Comparison of ENCODE assay signal across 20 cellular contexts in genomic region chr11:130528301-130528651, GRCh38.
DNase-seq lines count a peak whose midpoint lies in the region; ATAC-seq and TF ChIP-seq lines count a peak whose summit lies in the region.
"Had no signal": no experiment of that assay in that cellular context is flagged by ENCODE, and none has a peak within 500 bp of the region (broad histone marks: within the 10 kb centered on the region; RNA-seq: fewer than 3 reads in every experiment).

No MANE protein-coding gene starts in this region.

- CTCF ChIA-PET in IMR-90 (lab: Yijun Ruan, JAX): no interaction called here

- no peak for TF ChIP-seq CTCF in IMR-90 (conservative IDR thresholded peaks at IDR 0.05; ENCODE audit: low read depth, low read length)
- no peak for TF ChIP-seq CTCF in right atrium auricular region (IDR thresholded peaks at IDR 0.05)

- H3K27ac ChIP-seq in IMR-90 (ENCODE audit: insufficient read depth, low read length) (no peak overlapping the region), right atrium auricular region (peak overlapping the region; percentile 43 to 72)
- H3K27ac ChIP-seq: HL-60, SK-N-MC, vagina had no signal

- peak overlapping the region; percentile 19 for H3K18ac ChIP-seq in IMR-90 (ENCODE audit: low read depth, low read length)

- H3K56ac ChIP-seq in IMR-90 (ENCODE audit: extremely low read depth, insufficient read depth, low read length): no peak overlapping the region

- H2AK9ac ChIP-seq in IMR-90 (replicated peaks; ENCODE audit: low read depth, low read length, poor library complexity): peak overlapping the region; percentile 60

- H3K36me3 ChIP-seq in IMR-90 (ENCODE audit: control insufficient read depth, insufficient read depth, low read length) (no peaks in the 10 kb centered on the region), right atrium auricular region (no peaks in the 10 kb centered on the region)
- H3K36me3 ChIP-seq: adrenal gland, vagina had no signal

- H4K20me1 ChIP-seq in IMR-90 (ENCODE audit: insufficient read depth, low read length): no peaks in the 10 kb centered on the region

- H3K4me3 ChIP-seq in IMR-90 (ENCODE audit: insufficient read depth, low read depth, low read length) (no peak overlapping the region), right atrium auricular region (no peak overlapping the region)
- H3K4me3 ChIP-seq: adrenal gland, mucosa of descending colon, SK-N-MC, vagina had no signal

- in situ Hi-C loops in IMR-90 (cut with MboI; ENCODE audit: low sequenced_read_pairs): no loop called here

- H2BK15ac ChIP-seq in IMR-90 (ENCODE audit: low read depth, low read length): peak overlapping the region; percentile 50; the same call in 1 of the 3 replicates

- H3K23ac ChIP-seq in IMR-90 (ENCODE audit: low read depth, low read length): no peak overlapping the region

- H3K4me1 ChIP-seq in IMR-90 (ENCODE audit: control insufficient read depth, insufficient read depth, low read length) (peaks cover 17% of the 10 kb centered on the region), right atrium auricular region (peaks cover 0 to 38% of the 10 kb centered on the region in 2 donors)
- H3K4me1 ChIP-seq: adrenal gland had no signal

- 0 out of 2 replicates have a peak overlapping the region, but pooled peaks have one; percentile 82 for H4K91ac ChIP-seq in IMR-90 (ENCODE audit: insufficient read depth, low read depth, low read length)

- H2AK5ac ChIP-seq in IMR-90 (ENCODE audit: low read depth, low read length): peak overlapping the region; percentile 9; the same call in 1 of the 2 replicates

- no peak for TF ChIP-seq RAD21 in IMR-90 (IDR thresholded peaks at IDR 0.05; ENCODE audit: low read length)

- H3K27me3 ChIP-seq in IMR-90 (ENCODE audit: control insufficient read depth, insufficient read depth, low read length): no peaks in the 10 kb centered on the region
- no peaks in the 10 kb centered on the region for H3K27me3 ChIP-seq in right atrium auricular region
- H3K27me3 ChIP-seq: adrenal gland, vagina had no signal

- intact Hi-C loops in IMR-90 (cut with micrococcal nuclease): no loop called here

- H4K8ac ChIP-seq in IMR-90 (ENCODE audit: low read depth in 2 of 2, low read length in 2 of 2): peak overlapping the region in 1 of 2 experiments; percentile 29; a peak in 1 of 4 replicates

- dilution Hi-C loops in IMR-90 (cut with HindIII; ENCODE audit: low sequenced_read_pairs, unreplicated experiment): no loop called here

- no peaks in the 10 kb centered on the region for H3K79me1 ChIP-seq in IMR-90 (ENCODE audit: low read depth in 1 of 2, low read length in 2 of 2)

- no peak for TF ChIP-seq POLR2A in IMR-90 (IDR thresholded peaks at IDR 0.05; ENCODE audit: low read depth, low read length)

- H3K9ac ChIP-seq in IMR-90 (ENCODE audit: low read depth, low read length): no peak overlapping the region

- H2BK5ac ChIP-seq in IMR-90 (ENCODE audit: low read depth, low read length, poor library complexity, severe bottlenecking): no peak overlapping the region

- BruUV-seq in IMR-90 (replicated peaks; lab: Mats Ljungman, UMichigan): no TSS peak

- no peak overlapping the region for H3K4me2 ChIP-seq in IMR-90 (ENCODE audit: low read depth, low read length)

- DNase-seq in IMR-90 (peak; percentile 44), astrocyte of the hippocampus (ENCODE audit: low read depth, low spot score) (peak; percentile 83), right atrium auricular region (ENCODE audit: low spot score) (no peak), renal cortical epithelial cell (ENCODE audit: low read depth) (peak; percentile 69), NCI-H526 treated with DMSO at 0.1 percent for 48 hours (lab: John Stamatoyannopoulos, UW) (no peak), COLO829 (ENCODE audit: low spot score) (no peak)
- DNase-seq: cerebellar nuclear complex, GOT3, mucosa of descending colon, NCI-H1092, NCI-H2107, NCI-H526, occipital lobe, T1000 had no signal

- H4K5ac ChIP-seq in IMR-90 (ENCODE audit: low read depth, low read length): no peak overlapping the region; the same call in 1 of the 2 replicates

- POLR2A ChIA-PET in IMR-90 (lab: Charles Lee; ENCODE audit: unreplicated experiment): no interaction called here

- peak overlapping the region; percentile 67 for H3K14ac ChIP-seq in IMR-90 (replicated peaks; ENCODE audit: low read depth, low read length)

- peak overlapping the region; percentile 71 for H3K4ac ChIP-seq in IMR-90 (ENCODE audit: low read depth, low read length)

- peak overlapping the region; percentile 75 for H2BK20ac ChIP-seq in IMR-90 (ENCODE audit: low read depth, low read length)

- ATAC-seq in IMR-90 (ENCODE audit: low read depth): peak; percentile 54
- no peak for ATAC-seq in HG02571 (IDR thresholded peaks at IDR 0.05; ENCODE audit: unreplicated experiment)
- no peak for ATAC-seq in GM21723 (IDR thresholded peaks at IDR 0.05; ENCODE audit: unreplicated experiment)

- peaks cover 7% of the 10 kb centered on the region for H3K9me1 ChIP-seq in IMR-90 (ENCODE audit: insufficient read depth, low read length)

- H2BK120ac ChIP-seq in IMR-90 (ENCODE audit: low read depth, low read length): peak overlapping the region; percentile 72

- no peaks in the 10 kb centered on the region for H3K9me3 ChIP-seq in IMR-90 (ENCODE audit: control insufficient read depth, insufficient read depth, low read length)
- H3K9me3 ChIP-seq in right atrium auricular region: no peaks in the 10 kb centered on the region
- H3K9me3 ChIP-seq: adrenal gland, mucosa of descending colon, vagina had no signal

- WGBS in IMR-90 (ENCODE audit: extremely low coverage in 2 of 2, insufficient read length in 1 of 2), 2 experiments: 34% methylated on average over 2 of the region's 6 CpGs; no CpG with 5 or more reads in 1 of the 2 experiments

- H2AFZ ChIP-seq in IMR-90 (replicated peaks; ENCODE audit: low read length, poor library complexity): peak overlapping the region; percentile 44

TF ChIP-seq in IMR-90, 13 proteins besides CTCF, POLR2A, EP300 and RAD21:
- TF ChIP-seq SMC3 (IDR thresholded peaks at IDR 0.05; ENCODE audit: low read depth, low read length): no peak
- no peak for TF ChIP-seq BHLHE40 (IDR thresholded peaks at IDR 0.05; ENCODE audit: low read depth, low read length)
- no peak for TF ChIP-seq RCOR1 (IDR thresholded peaks at IDR 0.05; ENCODE audit: insufficient replicate concordance, low read length)
- TF ChIP-seq ELK1 (IDR thresholded peaks at IDR 0.05; ENCODE audit: borderline replicate concordance, low read depth, low read length): no peak
- no peak for TF ChIP-seq MXI1 (IDR thresholded peaks at IDR 0.05; ENCODE audit: borderline replicate concordance, low read depth, low read length)
- TF ChIP-seq FOS (IDR thresholded peaks at IDR 0.05; ENCODE audit: low read depth, low read length): 0 out of 2 replicates have a peak, but pooled peaks have one; percentile 15
- no peak for TF ChIP-seq RFX5 (IDR thresholded peaks at IDR 0.05; ENCODE audit: low read depth, low read length)
- peak; percentile 41; the same call in 1 of the 2 replicates for TF ChIP-seq MAZ (IDR thresholded peaks at IDR 0.05; ENCODE audit: borderline replicate concordance, low read depth, low read length)
- TF ChIP-seq MAFK (IDR thresholded peaks at IDR 0.05; ENCODE audit: low read depth, low read length): no peak

Comparison
In these comparisons a context has a peak if more than half of its experiments do, and no peak if none do; other contexts are left out.
1. DNase-seq: peak in IMR-90 (single experiment), astrocyte of the hippocampus (single experiment) and renal cortical epithelial cell (single experiment); none in right atrium auricular region (single experiment), NCI-H526 treated with DMSO at 0.1 percent for 48 hours (single experiment) and COLO829 (single experiment).